ENCODE assay signal across 18 cellular contexts in the genomic region with DNA sequence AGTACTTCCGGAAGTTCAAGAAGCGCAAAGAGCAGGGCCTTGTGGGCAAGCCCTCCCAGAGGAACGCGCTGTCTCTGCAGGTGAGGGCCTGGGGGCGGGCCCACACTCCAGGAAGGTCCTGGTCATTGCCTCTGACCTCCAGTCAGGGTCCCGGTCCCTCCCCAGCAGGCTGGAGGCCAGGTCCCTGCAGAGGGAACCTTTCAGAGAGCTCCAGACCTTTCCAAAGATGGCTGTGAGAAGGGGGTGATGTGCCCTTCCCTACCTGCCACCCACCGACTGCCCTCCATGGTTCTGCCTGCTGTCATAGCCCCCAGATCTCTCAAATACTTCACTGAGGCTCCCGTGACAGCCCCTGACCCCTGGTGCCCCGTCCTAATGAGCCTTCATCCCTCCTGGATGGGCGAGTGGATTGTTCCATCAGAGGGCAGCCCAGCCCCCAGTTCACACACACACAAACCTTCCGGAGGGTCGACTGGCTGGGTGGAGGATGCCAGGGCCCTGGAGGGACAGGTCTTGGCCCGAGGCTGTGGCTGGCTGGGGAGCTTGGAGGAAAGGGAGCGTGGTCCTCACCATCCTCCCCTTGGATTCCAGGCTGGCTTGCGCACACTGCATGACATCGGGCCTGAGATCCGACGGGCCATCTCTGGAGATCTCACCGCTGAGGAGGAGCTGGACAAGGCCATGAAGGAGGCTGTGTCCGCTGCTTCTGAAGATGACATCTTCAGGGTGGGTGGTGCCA.
"Had no signal": no experiment of that assay in that cellular context is flagged by ENCODE, and none has a peak within 500 bp of the region (broad histone marks: within the 10 kb centered on the region; RNA-seq: fewer than 3 reads in every experiment).

No MANE protein-coding gene starts in this region.

- H3K36me3 ChIP-seq: colonic mucosa, gastrocnemius medialis, neutrophil had no signal

- DNase-seq: colonic mucosa; effector memory CD4-positive, alpha-beta T cell; gastrocnemius medialis; heart right ventricle; hypothalamus; left cardiac atrium; mammary epithelial cell; nephron progenitor cell; stimulated activated CD4-positive, alpha-beta T cell treated with anti-CD3 and anti-CD28 coated beads, Interleukin-2, amount 100 ng/mL, for 24 hours; stimulated activated CD4-positive, alpha-beta T cell treated with anti-CD3 and anti-CD28 coated beads, Interleukin-4, amount 100 ng/mL, for 4 hours; stimulated activated naive CD4-positive, alpha-beta T cell treated with Interleukin-2 at 50 U/mL for 16 hours; trophoblast cell had no signal

- H3K4me1 ChIP-seq: colonic mucosa, esophagus muscularis mucosa, gastrocnemius medialis, heart right ventricle had no signal

- H3K27ac ChIP-seq: colonic mucosa, epithelial cell of prostate, esophagus muscularis mucosa, gastrocnemius medialis, heart right ventricle, neutrophil had no signal

- H3K9me3 ChIP-seq: colonic mucosa, esophagus muscularis mucosa, gastrocnemius medialis, heart right ventricle, neutrophil had no signal

- H3K4me3 ChIP-seq: colonic mucosa, dorsolateral prefrontal cortex, esophagus muscularis mucosa, gastrocnemius medialis, heart right ventricle had no signal

- ATAC-seq: gastrocnemius medialis; heart right ventricle; left cardiac atrium; naive thymus-derived CD4-positive, alpha-beta T cell; sciatic nerve had no signal

- H3K27me3 ChIP-seq: colonic mucosa, dorsolateral prefrontal cortex, esophagus muscularis mucosa, gastrocnemius medialis, heart right ventricle, neutrophil had no signal
